ENCODE assay signal across 8 cellular contexts in the genomic region with DNA sequence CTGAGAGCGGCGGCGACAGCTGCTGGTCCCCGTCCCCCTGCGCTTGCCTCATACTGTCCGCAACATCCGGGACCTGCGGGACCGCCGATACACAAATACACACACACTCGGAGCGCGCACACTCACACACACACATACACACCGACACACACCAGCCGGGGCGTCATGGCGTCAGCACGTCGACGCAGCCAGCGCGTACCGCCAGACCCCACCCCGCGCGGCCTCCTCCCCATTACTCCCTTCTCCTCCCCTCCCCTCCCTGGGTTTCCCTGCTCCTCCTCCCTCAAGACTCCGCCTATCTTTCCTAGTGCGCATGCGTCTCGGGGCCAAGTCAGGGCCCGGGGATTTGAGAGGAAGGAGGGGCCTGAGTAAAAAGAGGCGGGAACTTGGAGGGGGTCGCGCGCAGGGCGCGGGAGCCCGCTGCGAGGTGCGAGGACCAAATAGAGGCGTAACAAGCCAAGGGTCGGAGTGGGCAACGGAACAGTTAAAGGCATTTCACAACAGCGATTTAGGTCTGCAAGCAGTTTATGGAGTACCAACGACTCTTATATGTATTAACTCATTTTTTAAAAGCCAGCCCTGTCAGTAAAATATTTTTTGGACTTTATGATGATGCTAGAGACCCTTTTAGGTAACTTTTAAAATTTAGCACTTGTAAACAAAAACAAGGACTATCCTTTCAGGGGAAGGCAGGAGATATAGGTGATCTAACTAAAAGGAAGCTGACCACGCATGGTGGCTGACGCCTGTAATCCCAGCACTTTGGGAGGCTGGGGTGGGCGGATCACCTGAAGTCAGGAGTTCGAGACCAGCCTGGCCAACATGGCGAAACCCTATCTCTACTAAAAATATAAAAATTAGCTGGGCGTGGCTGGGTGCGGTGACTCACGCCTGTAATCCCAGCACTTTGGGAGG. TPM values are rescaled to one million over a fixed set of nuclear protein-coding genes. Genes with fewer than 3 reads are reported as not detected.
DNase-seq lines count a peak whose midpoint lies in the region; TF ChIP-seq lines count a peak whose summit lies in the region.

A gene (minus strand): TSS at position 165 of the 915 bp plus-strand sequence. CDS start 55,287 bp downstream, outside the sequence.

- peak within 1 kb of the TSS; percentile 91 to 97 for H3K4me3 Mint-ChIP-seq in H9

- H4K5ac ChIP-seq in H9 (ENCODE audit: insufficient read length, low read depth, low read length) = no peak within 1 kb of the TSS

- H3K4me2 ChIP-seq in H9 (ENCODE audit: insufficient read depth, insufficient read length, low read length) = peak within 1 kb of the TSS; percentile 98
- peak within 1 kb of the TSS; percentile 81 for H3K4me2 ChIP-seq in MM.1S (ENCODE audit: low read depth, low read length)
- H3K4me2 ChIP-seq in neural cell (ENCODE audit: low read length) = peak within 1 kb of the TSS; percentile 99

- no peak within 1 kb of the TSS for H2BK20ac ChIP-seq in H9 (ENCODE audit: low read depth, low read length, poor library complexity, severe bottlenecking)

- H2BK120ac ChIP-seq in H9 (ENCODE audit: low read depth, low read length, poor library complexity, severe bottlenecking) = no peak within 1 kb of the TSS

- peaks cover 11 to 23% of the 10 kb centered on the region in 2 experiments for H3K4me1 Mint-ChIP-seq in H9

- H2AFZ ChIP-seq in H9 (ENCODE audit: low read length) = peak within 1 kb of the TSS; percentile 26
- H2AFZ ChIP-seq in MM.1S (ENCODE audit: low read length) = peak within 1 kb of the TSS; percentile 73
- peak within 1 kb of the TSS; percentile 91 for H2AFZ ChIP-seq in neural cell (ENCODE audit: low read depth, low read length)

- peaks cover 12 to 26% (median 16%) of the 10 kb centered on the region in 3 experiments for H3K36me3 Mint-ChIP-seq in H9 (ENCODE audit: insufficient read depth in 1 of 3, low read depth in 3 of 3)

- H3K27me3 Mint-ChIP-seq in H9 (ENCODE audit: low read depth) = peaks cover 23% of the 10 kb centered on the region

- H3F3A ChIP-seq in MM.1S (ENCODE audit: insufficient read depth, low read length) (peaks cover 16% of the 10 kb centered on the region), neural cell (ENCODE audit: insufficient read depth, low read length, poor library complexity, severe bottlenecking) (no peaks in the 10 kb centered on the region)

- peak within 1 kb of the TSS; percentile 89 for H3K14ac ChIP-seq in H9 (ENCODE audit: insufficient read depth, low read length)

- H2BK5ac ChIP-seq in H9 (ENCODE audit: insufficient read length, low read length) = no peak within 1 kb of the TSS

- H3K23me2 ChIP-seq in H9 (ENCODE audit: insufficient read length, low read depth, low read length, poor library complexity, severe bottlenecking) = peaks cover 5% of the 10 kb centered on the region

- H3K4me1 ChIP-seq in H9 (ENCODE audit: insufficient read depth, low read length) (no peaks in the 10 kb centered on the region), MM.1S (ENCODE audit: low read length) (peaks cover 9% of the 10 kb centered on the region), stomach (peaks cover 27 to 44% (median 37%) of the 10 kb centered on the region in 4 donors)

- no peak within 1 kb of the TSS for H3K4ac ChIP-seq in H9 (ENCODE audit: low read depth, low read length)

- H4K8ac ChIP-seq in H9 (replicated peaks; ENCODE audit: insufficient read length, low read depth, low read length) = no peak within 1 kb of the TSS

- intact Hi-C loops in stomach (cut with DNase I; ENCODE audit: low total_unique reads) = no loop called here

- TF ChIP-seq POLR2A in stomach (IDR thresholded peaks at IDR 0.05) = peak in 2 of 4 donors; percentile 17 to 37

- peaks cover 4% of the 10 kb centered on the region; the same call in 1 of the 2 replicates for H3K79me2 ChIP-seq in H9 (ENCODE audit: insufficient read depth, low read length)
- H3K79me2 ChIP-seq in MM.1S (ENCODE audit: low read length) = peaks cover 40% of the 10 kb centered on the region
- H3K79me2 ChIP-seq in neural cell (replicated peaks; ENCODE audit: insufficient read depth, low read length) = peaks cover 39% of the 10 kb centered on the region

- no peak within 1 kb of the TSS for H2AK5ac ChIP-seq in H9 (ENCODE audit: insufficient read length, low read length)

- H3K9me3 ChIP-seq in H9 (ENCODE audit: control insufficient read depth, low read depth, low read length) (no peaks in the 10 kb centered on the region), MM.1S (replicated peaks; ENCODE audit: insufficient read depth, low read length) (no peaks in the 10 kb centered on the region), neural cell (ENCODE audit: low read length) (no peaks in the 10 kb centered on the region), stomach (no peaks in the 10 kb centered on the region)

- peak within 1 kb of the TSS; percentile 61 for H3K18ac ChIP-seq in H9 (ENCODE audit: insufficient read length, low read depth, low read length)

- H3K23ac ChIP-seq in H9 (ENCODE audit: insufficient read length, low read depth, low read length) = no peak within 1 kb of the TSS

- no peak within 1 kb of the TSS for H2BK15ac ChIP-seq in H9 (ENCODE audit: low read depth, low read length)

- H3K27ac Mint-ChIP-seq in H9 = peak within 1 kb of the TSS; percentile 98 to 99 (median 98)

- H3K27ac ChIP-seq in H9 (ENCODE audit: insufficient read length, low read depth, low read length) (no peak within 1 kb of the TSS), MM.1S (ENCODE audit: low read length) (peak within 1 kb of the TSS; percentile 92), neural cell (ENCODE audit: low read length) (peak within 1 kb of the TSS; percentile 99), stomach (peak within 1 kb of the TSS; percentile 97 to 100 (median 99))

- DNase-seq in ELF-1 (ENCODE audit: low read depth, low spot score) (peak; percentile 100), H9 (peak; percentile 100), MM.1S (peak; percentile 99), SIG-M5 (lab: John Stamatoyannopoulos, UW) (peak; percentile 96), activated gamma-delta T cell (lab: John Stamatoyannopoulos, UW) (peak; percentile 97), fibroblast of the conjunctiva (ENCODE audit: low read depth) (peak; percentile 100), stomach (peak; percentile 99)

- H2BK12ac ChIP-seq in H9 (ENCODE audit: insufficient read length, low read depth, low read length) = no peak within 1 kb of the TSS

- no peak within 1 kb of the TSS for H3K56ac ChIP-seq in H9 (ENCODE audit: insufficient read length, low read depth, low read length)

- H3K4me3 ChIP-seq in MM.1S (ENCODE audit: low read length) (peak within 1 kb of the TSS; percentile 76), neural cell (ENCODE audit: low read length) (peak within 1 kb of the TSS; percentile 87), stomach (peak within 1 kb of the TSS; percentile 51 to 75 (median 70))

- no peaks in the 10 kb centered on the region for H3K27me3 ChIP-seq in H9 (ENCODE audit: insufficient read depth, low read length)
- H3K27me3 ChIP-seq in MM.1S (replicated peaks; ENCODE audit: insufficient read depth, low read length) = no peaks in the 10 kb centered on the region
- no peaks in the 10 kb centered on the region for H3K27me3 ChIP-seq in neural cell (ENCODE audit: insufficient read depth, low read depth, low read length)
- H3K27me3 ChIP-seq in stomach = no peaks in the 10 kb centered on the region

- H3K36me3 ChIP-seq in MM.1S (replicated peaks; ENCODE audit: insufficient read depth, low read length) (no peaks in the 10 kb centered on the region), neural cell (ENCODE audit: insufficient read depth, low read length) (no peaks in the 10 kb centered on the region), stomach (peaks cover 0 to 18% (median 10%) of the 10 kb centered on the region in 4 donors)

- H3K9me3 Mint-ChIP-seq in H9 = peaks cover 4 to 8% of the 10 kb centered on the region in 2 experiments

- no peaks in the 10 kb centered on the region for H4K20me1 ChIP-seq in H9 (ENCODE audit: control insufficient read depth, insufficient read depth, insufficient read length)
- no peaks in the 10 kb centered on the region for H4K20me1 ChIP-seq in MM.1S (ENCODE audit: insufficient read depth, low read length)
- H4K20me1 ChIP-seq in neural cell (ENCODE audit: insufficient read depth) = no peaks in the 10 kb centered on the region

- no CpG with 5 or more reads among the region's 53 CpGs for WGBS in H9 (ENCODE audit: extremely low coverage, insufficient read length, low lambda C conversion rate)
- 14 to 28% (median 15%) methylated on average over 29 to 53 of the region's 53 CpGs for WGBS in stomach, 5 donors

- H3K9ac ChIP-seq in H9 (ENCODE audit: extremely low read depth, insufficient read length, low read length) = peak within 1 kb of the TSS; percentile 72
- H3K9ac ChIP-seq in MM.1S (ENCODE audit: low read length) = peak within 1 kb of the TSS; percentile 94
- H3K9ac ChIP-seq in neural cell (ENCODE audit: low read length) = peak within 1 kb of the TSS; percentile 99

- H3K79me1 ChIP-seq in H9 (ENCODE audit: insufficient read depth, low read depth, low read length, poor library complexity, severe bottlenecking) = no peaks in the 10 kb centered on the region

- no peak within 1 kb of the TSS for H4K91ac ChIP-seq in H9 (ENCODE audit: insufficient read length, low read depth, low read length)

- H3T11ph ChIP-seq in H9 (ENCODE audit: low read length) = no peak within 1 kb of the TSS

- TF ChIP-seq EP300 in neural cell (conservative IDR thresholded peaks at IDR 0.05; ENCODE audit: poor library complexity, severe bottlenecking) (peak; percentile 76), stomach (IDR thresholded peaks at IDR 0.05) (no peak)

- TF ChIP-seq CTCF in H9 (conservative IDR thresholded peaks at IDR 0.05) (no peak), MM.1S (IDR thresholded peaks at IDR 0.05; ENCODE audit: low read length) (no peak), neural cell (IDR thresholded peaks at IDR 0.05; ENCODE audit: poor library complexity, severe bottlenecking) (no peak), stomach (IDR thresholded peaks at IDR 0.05) (no peak)

- H3K9me2 ChIP-seq in MM.1S (replicated peaks; ENCODE audit: insufficient read depth, low read length) = no peaks in the 10 kb centered on the region
- H3K9me2 ChIP-seq in neural cell (ENCODE audit: insufficient read depth, low read length) = no peaks in the 10 kb centered on the region

- no peak for TF ChIP-seq RAD21 in neural cell (conservative IDR thresholded peaks at IDR 0.05)

RNA-seq across cellular contexts. Expression of the gene that starts here (rescaled TPM):
- total RNA-seq in H9 (2021) (33.7 and 35.0 TPM in 2 replicates), stomach (100 to 1,000 TPM in 2 of 5 donors, 10 to 100 TPM in 3; 17.5 to 309 (median 49.2) TPM)
- polyA plus RNA-seq in neural cell (71.9 and 80.9 TPM in 2 replicates), stomach (10 to 100 TPM; 23.3 to 42.0 (median 30.8) TPM)
- polyA minus RNA-seq in neural cell = 144 and 153 TPM in 2 replicates

Comparison
In these comparisons a context has a peak if more than half of its experiments do, and no peak if none do; other contexts are left out.
1. H2AFZ ChIP-seq: peak in every context shown above with its lines; median percentile 91 in neural cell; 73 in MM.1S; 26 in H9.